ENCODE assay signal across 1 cellular context in the genomic region with DNA sequence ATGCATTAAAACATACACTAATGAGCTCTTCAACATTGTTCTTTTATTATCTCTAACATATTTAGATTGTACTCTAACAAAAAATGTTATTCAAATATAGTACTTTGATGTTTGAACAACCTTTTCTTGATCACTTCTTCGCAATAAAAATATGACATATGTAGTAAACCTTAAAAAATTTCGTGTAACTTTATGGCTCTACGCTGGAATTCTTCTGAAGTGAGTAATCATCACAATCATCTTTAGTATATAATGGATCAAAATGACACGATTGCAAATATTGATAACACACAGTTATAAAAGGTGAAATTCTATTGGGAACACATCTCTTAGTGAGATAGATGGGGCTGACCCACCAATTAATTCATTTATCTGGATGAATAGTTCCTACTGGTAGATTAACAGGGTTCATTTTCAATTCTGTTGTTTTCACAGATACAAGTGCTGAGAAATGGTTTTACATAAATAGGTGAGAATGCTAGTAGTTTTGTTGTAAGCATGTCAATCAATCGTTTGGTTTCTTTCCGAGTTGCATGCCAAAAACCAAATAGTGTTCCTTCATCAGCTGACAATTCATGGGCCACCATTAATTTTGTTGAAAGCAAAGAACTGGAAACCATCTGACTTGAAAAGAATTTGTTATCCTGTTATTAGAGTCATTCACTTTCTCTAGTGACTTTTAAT.
TF ChIP-seq lines count a peak whose summit lies in the region.

No MANE protein-coding gene starts in this region.

TF ChIP-seq in SK-N-SH treated with all-trans-retinoic acid at 6 μM for 48 hours, 23 proteins besides CTCF, POLR2A, EP300 and RAD21 (continued from another document):
- TF ChIP-seq PATZ1 (CRISPR knock-in tag; IDR thresholded peaks at IDR 0.05; ENCODE audit: borderline replicate concordance): no peak
